14 cellular contexts compared by ENCODE assay signal in genomic region chr3:108806316-108806715, GRCh38. TPM values are rescaled to one million over a fixed set of nuclear protein-coding genes. Genes with fewer than 3 reads are reported as not detected.
DNase-seq lines count a peak whose midpoint lies in the region; ATAC-seq and TF ChIP-seq lines count a peak whose summit lies in the region.
"Had no signal": no experiment of that assay in that cellular context is flagged by ENCODE, and none has a peak within 500 bp of the region (broad histone marks: within the 10 kb centered on the region; RNA-seq: fewer than 3 reads in every experiment).

No MANE protein-coding gene starts in this region.

- intact Hi-C loops in activated T-helper 1 cell treated with anti-CD3 and anti-CD28 coated beads, Interleukin-12 subunit alpha, Interleukin-12 subunit beta, Interleukin-2, Interleukin-4 antibody, amounts not matched to agents 30 ng/mL and 10 ng/mL and 1 ng/mL, durations not matched to agents 14 hours and 24 hours and 36 hours (cut with micrococcal nuclease): loop anchor here (1.0 kb wide), 2 partner anchors 16 to 29 kb away; partner anchors contain the start of gene TRAT1
- intact Hi-C loops in spleen (cut with DNase I; ENCODE audit: low total_unique reads): no loop called here

- H3K36me3 Mint-ChIP-seq in activated T-cell treated with anti-CD3 and anti-CD28 coated beads, Interleukin-2, amount 50 U/mL, for 24 hours (ENCODE audit: low read depth): no peaks in the 10 kb centered on the region
- H3K36me3 Mint-ChIP-seq in activated T-helper 1 cell treated with anti-CD3 and anti-CD28 coated beads, Interleukin-12 subunit alpha, Interleukin-12 subunit beta, Interleukin-2, Interleukin-4 antibody, amounts not matched to agents 30 ng/mL and 10 ng/mL and 1 ng/mL, durations not matched to agents 14 hours and 24 hours and 36 hours (ENCODE audit: low read depth): peaks cover 11% of the 10 kb centered on the region

- in situ Hi-C loops in HAP-1 (cut with MboI; ENCODE audit: low sequenced_read_pairs): no loop called here

- DNase-seq in activated T-cell treated with anti-CD3 and anti-CD28 coated beads, Interleukin-2, amount 50 U/mL, for 24 hours: no peak
- DNase-seq in activated T-cell treated with anti-CD3 and anti-CD28 coated beads, Interleukin-2, amount 50 U/mL, for 48 hours: no peak
- peak; percentile 53 for DNase-seq in activated T-helper 1 cell treated with anti-CD3 and anti-CD28 coated beads, Interleukin-12 subunit alpha, Interleukin-12 subunit beta, Interleukin-2, Interleukin-4 antibody, amounts not matched to agents 30 ng/mL and 10 ng/mL and 1 ng/mL, durations not matched to agents 14 hours and 24 hours and 36 hours (ENCODE audit: low spot score)
- DNase-seq in spleen (no peak), HAP-1 (ENCODE audit: low spot score in 2 of 2) (no peak), middle frontal gyrus (ENCODE audit: extremely low spot score, low spot score) (no peak)
- DNase-seq: NCI-H1417, NCI-H510A, right cardiac atrium, trophoblast cell had no signal

- H3K36me3 ChIP-seq in spleen (no peaks in the 10 kb centered on the region), HAP-1 (replicated peaks) (no peaks in the 10 kb centered on the region)

- no peak for TF ChIP-seq CTCF in spleen (IDR thresholded peaks at IDR 0.05 in 8 of 11, conservative IDR thresholded peaks at IDR 0.05 in 3 of 11)

- no peaks in the 10 kb centered on the region for H3K27me3 Mint-ChIP-seq in activated T-cell treated with anti-CD3 and anti-CD28 coated beads, Interleukin-2, amount 50 U/mL, for 24 hours
- H3K27me3 Mint-ChIP-seq in activated T-helper 1 cell treated with anti-CD3 and anti-CD28 coated beads, Interleukin-12 subunit alpha, Interleukin-12 subunit beta, Interleukin-2, Interleukin-4 antibody, amounts not matched to agents 30 ng/mL and 10 ng/mL and 1 ng/mL, durations not matched to agents 14 hours and 24 hours and 36 hours (ENCODE audit: insufficient read depth): peaks cover 5% of the 10 kb centered on the region

- peak overlapping the region; percentile 24 to 86 (median 60) for H3K27ac ChIP-seq in spleen
- H3K27ac ChIP-seq: coronary artery had no signal

- 35 to 50% (median 37%) methylated on average over 4 of the region's 4 CpGs for WGBS in spleen, 5 donors

- H3K9me3 ChIP-seq in spleen (peaks cover 0 to 6% (median under 1%) of the 10 kb centered on the region in 8 donors), HAP-1 (no peaks in the 10 kb centered on the region)

- H3K4me1 Mint-ChIP-seq in activated T-cell treated with anti-CD3 and anti-CD28 coated beads, Interleukin-2, amount 50 U/mL, for 24 hours (ENCODE audit: low read depth): peaks cover 28% of the 10 kb centered on the region
- peaks cover 23% of the 10 kb centered on the region for H3K4me1 Mint-ChIP-seq in activated T-helper 1 cell treated with anti-CD3 and anti-CD28 coated beads, Interleukin-12 subunit alpha, Interleukin-12 subunit beta, Interleukin-2, Interleukin-4 antibody, amounts not matched to agents 30 ng/mL and 10 ng/mL and 1 ng/mL, durations not matched to agents 14 hours and 24 hours and 36 hours (ENCODE audit: low read depth)

- H3K27ac Mint-ChIP-seq in activated T-cell treated with anti-CD3 and anti-CD28 coated beads, Interleukin-2, amount 50 U/mL, for 24 hours: peak overlapping the region; percentile 82
- peak overlapping the region; percentile 87 for H3K27ac Mint-ChIP-seq in activated T-helper 1 cell treated with anti-CD3 and anti-CD28 coated beads, Interleukin-12 subunit alpha, Interleukin-12 subunit beta, Interleukin-2, Interleukin-4 antibody, amounts not matched to agents 30 ng/mL and 10 ng/mL and 1 ng/mL, durations not matched to agents 14 hours and 24 hours and 36 hours

- H3K27me3 ChIP-seq in spleen (replicated peaks in 1 of 7) (no peaks in the 10 kb centered on the region), HAP-1 (ENCODE audit: low read depth) (no peaks in the 10 kb centered on the region)

- H3K4me1 ChIP-seq in spleen (peaks cover 0 to 7% (median 0%) of the 10 kb centered on the region in 6 donors), HAP-1 (no peaks in the 10 kb centered on the region)

- TF ChIP-seq POLR2A in spleen (IDR thresholded peaks at IDR 0.05): no peak

- H3K9me3 Mint-ChIP-seq in activated T-cell treated with anti-CD3 and anti-CD28 coated beads, Interleukin-2, amount 50 U/mL, for 24 hours: peaks cover 8% of the 10 kb centered on the region
- H3K9me3 Mint-ChIP-seq in activated T-helper 1 cell treated with anti-CD3 and anti-CD28 coated beads, Interleukin-12 subunit alpha, Interleukin-12 subunit beta, Interleukin-2, Interleukin-4 antibody, amounts not matched to agents 30 ng/mL and 10 ng/mL and 1 ng/mL, durations not matched to agents 14 hours and 24 hours and 36 hours: peaks cover 15% of the 10 kb centered on the region

- peak overlapping the region; percentile 35 for H3K4me3 Mint-ChIP-seq in activated T-cell treated with anti-CD3 and anti-CD28 coated beads, Interleukin-2, amount 50 U/mL, for 24 hours
- no peak overlapping the region for H3K4me3 Mint-ChIP-seq in activated T-helper 1 cell treated with anti-CD3 and anti-CD28 coated beads, Interleukin-12 subunit alpha, Interleukin-12 subunit beta, Interleukin-2, Interleukin-4 antibody, amounts not matched to agents 30 ng/mL and 10 ng/mL and 1 ng/mL, durations not matched to agents 14 hours and 24 hours and 36 hours

- ATAC-seq in HG02885 (IDR thresholded peaks at IDR 0.05; ENCODE audit: poor library complexity, unreplicated experiment): peak; percentile 83
- ATAC-seq in GM19035 (IDR thresholded peaks at IDR 0.05; ENCODE audit: unreplicated experiment): no peak
- ATAC-seq: right cardiac atrium had no signal

- H3K4me3 ChIP-seq in spleen (no peak overlapping the region), HAP-1 (no peak overlapping the region)
- H3K4me3 ChIP-seq: coronary artery had no signal

RNA-seq across cellular contexts. Expression of gene TRAT1, which starts 16.3 kb away (rescaled TPM):
- 94.6 and 99.4 TPM in 2 replicates for total RNA-seq in activated T-helper 1 cell treated with anti-CD3 and anti-CD28 coated beads, Interleukin-12 subunit alpha, Interleukin-12 subunit beta, Interleukin-2, Interleukin-4 antibody, amounts not matched to agents 30 ng/mL and 10 ng/mL and 1 ng/mL, durations not matched to agents 14 hours and 24 hours and 36 hours
- total RNA-seq in spleen: 10 to 100 TPM in 5 of 7 donors, 1 to 10 TPM in 2; 7.5 to 20.5 (median 12.6) TPM
- 1 to 10 TPM; 2.2 to 4.2 (median 2.7) TPM for polyA plus RNA-seq in spleen
- polyA plus RNA-seq: AG04450, right cardiac atrium had no signal

RNA-seq across cellular contexts. Expression of gene RETNLB, which starts 49.1 kb away (rescaled TPM):
- not detected in 2 replicates for total RNA-seq in activated T-helper 1 cell treated with anti-CD3 and anti-CD28 coated beads, Interleukin-12 subunit alpha, Interleukin-12 subunit beta, Interleukin-2, Interleukin-4 antibody, amounts not matched to agents 30 ng/mL and 10 ng/mL and 1 ng/mL, durations not matched to agents 14 hours and 24 hours and 36 hours
- total RNA-seq in spleen: not detected
- polyA plus RNA-seq in spleen: not detected
- total RNA-seq: right cardiac atrium had no signal
- polyA plus RNA-seq: AG04450, right cardiac atrium had no signal
